ENCODE assay signal across 1 cellular context in the genomic region with DNA sequence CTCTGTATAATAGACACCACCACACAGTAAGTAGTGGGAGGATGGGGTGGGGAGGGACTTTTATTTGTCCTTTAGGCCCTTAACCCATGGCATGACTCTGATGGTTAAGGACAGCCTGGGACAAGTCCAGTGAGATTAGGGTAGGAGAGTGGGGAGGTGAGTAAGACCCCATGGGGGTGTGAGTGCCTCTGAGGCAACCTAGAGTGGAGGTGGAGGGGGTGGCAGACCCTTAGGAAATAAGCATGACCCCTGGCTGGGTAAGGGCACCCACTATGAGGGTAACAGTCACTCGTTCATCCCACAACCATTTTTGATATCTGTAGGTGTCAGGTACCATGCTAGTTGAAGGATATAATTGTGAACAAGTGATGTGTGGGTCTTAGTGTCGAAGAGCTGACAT.
TF ChIP-seq lines count a peak whose summit lies in the region.

No MANE protein-coding gene starts in this region.

TF ChIP-seq in H1, 55 proteins besides CTCF, POLR2A, EP300 and RAD21:
- no peak for TF ChIP-seq POU5F1 (IDR thresholded peaks at IDR 0.05; ENCODE audit: low read depth, low read length)
- no peak for TF ChIP-seq GTF2F1 (IDR thresholded peaks at IDR 0.05; ENCODE audit: borderline replicate concordance, low read depth, low read length)
- TF ChIP-seq ASH2L (IDR thresholded peaks at IDR 0.05; ENCODE audit: low read length): no peak
- TF ChIP-seq BRCA1 (IDR thresholded peaks at IDR 0.05; ENCODE audit: low read depth, low read length): no peak
- TF ChIP-seq, protein P1, sequence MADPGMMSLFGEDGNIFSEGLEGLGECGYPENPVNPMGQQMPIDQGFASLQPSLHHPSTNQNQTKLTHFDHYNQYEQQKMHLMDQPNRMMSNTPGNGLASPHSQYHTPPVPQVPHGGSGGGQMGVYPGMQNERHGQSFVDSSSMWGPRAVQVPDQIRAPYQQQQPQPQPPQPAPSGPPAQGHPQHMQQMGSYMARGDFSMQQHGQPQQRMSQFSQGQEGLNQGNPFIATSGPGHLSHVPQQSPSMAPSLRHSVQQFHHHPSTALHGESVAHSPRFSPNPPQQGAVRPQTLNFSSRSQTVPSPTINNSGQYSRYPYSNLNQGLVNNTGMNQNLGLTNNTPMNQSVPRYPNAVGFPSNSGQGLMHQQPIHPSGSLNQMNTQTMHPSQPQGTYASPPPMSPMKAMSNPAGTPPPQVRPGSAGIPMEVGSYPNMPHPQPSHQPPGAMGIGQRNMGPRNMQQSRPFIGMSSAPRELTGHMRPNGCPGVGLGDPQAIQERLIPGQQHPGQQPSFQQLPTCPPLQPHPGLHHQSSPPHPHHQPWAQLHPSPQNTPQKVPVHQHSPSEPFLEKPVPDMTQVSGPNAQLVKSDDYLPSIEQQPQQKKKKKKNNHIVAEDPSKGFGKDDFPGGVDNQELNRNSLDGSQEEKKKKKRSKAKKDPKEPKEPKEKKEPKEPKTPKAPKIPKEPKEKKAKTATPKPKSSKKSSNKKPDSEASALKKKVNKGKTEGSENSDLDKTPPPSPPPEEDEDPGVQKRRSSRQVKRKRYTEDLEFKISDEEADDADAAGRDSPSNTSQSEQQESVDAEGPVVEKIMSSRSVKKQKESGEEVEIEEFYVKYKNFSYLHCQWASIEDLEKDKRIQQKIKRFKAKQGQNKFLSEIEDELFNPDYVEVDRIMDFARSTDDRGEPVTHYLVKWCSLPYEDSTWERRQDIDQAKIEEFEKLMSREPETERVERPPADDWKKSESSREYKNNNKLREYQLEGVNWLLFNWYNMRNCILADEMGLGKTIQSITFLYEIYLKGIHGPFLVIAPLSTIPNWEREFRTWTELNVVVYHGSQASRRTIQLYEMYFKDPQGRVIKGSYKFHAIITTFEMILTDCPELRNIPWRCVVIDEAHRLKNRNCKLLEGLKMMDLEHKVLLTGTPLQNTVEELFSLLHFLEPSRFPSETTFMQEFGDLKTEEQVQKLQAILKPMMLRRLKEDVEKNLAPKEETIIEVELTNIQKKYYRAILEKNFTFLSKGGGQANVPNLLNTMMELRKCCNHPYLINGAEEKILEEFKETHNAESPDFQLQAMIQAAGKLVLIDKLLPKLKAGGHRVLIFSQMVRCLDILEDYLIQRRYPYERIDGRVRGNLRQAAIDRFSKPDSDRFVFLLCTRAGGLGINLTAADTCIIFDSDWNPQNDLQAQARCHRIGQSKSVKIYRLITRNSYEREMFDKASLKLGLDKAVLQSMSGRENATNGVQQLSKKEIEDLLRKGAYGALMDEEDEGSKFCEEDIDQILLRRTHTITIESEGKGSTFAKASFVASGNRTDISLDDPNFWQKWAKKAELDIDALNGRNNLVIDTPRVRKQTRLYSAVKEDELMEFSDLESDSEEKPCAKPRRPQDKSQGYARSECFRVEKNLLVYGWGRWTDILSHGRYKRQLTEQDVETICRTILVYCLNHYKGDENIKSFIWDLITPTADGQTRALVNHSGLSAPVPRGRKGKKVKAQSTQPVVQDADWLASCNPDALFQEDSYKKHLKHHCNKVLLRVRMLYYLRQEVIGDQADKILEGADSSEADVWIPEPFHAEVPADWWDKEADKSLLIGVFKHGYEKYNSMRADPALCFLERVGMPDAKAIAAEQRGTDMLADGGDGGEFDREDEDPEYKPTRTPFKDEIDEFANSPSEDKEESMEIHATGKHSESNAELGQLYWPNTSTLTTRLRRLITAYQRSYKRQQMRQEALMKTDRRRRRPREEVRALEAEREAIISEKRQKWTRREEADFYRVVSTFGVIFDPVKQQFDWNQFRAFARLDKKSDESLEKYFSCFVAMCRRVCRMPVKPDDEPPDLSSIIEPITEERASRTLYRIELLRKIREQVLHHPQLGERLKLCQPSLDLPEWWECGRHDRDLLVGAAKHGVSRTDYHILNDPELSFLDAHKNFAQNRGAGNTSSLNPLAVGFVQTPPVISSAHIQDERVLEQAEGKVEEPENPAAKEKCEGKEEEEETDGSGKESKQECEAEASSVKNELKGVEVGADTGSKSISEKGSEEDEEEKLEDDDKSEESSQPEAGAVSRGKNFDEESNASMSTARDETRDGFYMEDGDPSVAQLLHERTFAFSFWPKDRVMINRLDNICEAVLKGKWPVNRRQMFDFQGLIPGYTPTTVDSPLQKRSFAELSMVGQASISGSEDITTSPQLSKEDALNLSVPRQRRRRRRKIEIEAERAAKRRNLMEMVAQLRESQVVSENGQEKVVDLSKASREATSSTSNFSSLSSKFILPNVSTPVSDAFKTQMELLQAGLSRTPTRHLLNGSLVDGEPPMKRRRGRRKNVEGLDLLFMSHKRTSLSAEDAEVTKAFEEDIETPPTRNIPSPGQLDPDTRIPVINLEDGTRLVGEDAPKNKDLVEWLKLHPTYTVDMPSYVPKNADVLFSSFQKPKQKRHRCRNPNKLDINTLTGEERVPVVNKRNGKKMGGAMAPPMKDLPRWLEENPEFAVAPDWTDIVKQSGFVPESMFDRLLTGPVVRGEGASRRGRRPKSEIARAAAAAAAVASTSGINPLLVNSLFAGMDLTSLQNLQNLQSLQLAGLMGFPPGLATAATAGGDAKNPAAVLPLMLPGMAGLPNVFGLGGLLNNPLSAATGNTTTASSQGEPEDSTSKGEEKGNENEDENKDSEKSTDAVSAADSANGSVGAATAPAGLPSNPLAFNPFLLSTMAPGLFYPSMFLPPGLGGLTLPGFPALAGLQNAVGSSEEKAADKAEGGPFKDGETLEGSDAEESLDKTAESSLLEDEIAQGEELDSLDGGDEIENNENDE (IDR thresholded peaks at IDR 0.05; ENCODE audit: insufficient replicate concordance, low read length): no peak
